11 cellular contexts compared by ENCODE assay signal in the genomic region with DNA sequence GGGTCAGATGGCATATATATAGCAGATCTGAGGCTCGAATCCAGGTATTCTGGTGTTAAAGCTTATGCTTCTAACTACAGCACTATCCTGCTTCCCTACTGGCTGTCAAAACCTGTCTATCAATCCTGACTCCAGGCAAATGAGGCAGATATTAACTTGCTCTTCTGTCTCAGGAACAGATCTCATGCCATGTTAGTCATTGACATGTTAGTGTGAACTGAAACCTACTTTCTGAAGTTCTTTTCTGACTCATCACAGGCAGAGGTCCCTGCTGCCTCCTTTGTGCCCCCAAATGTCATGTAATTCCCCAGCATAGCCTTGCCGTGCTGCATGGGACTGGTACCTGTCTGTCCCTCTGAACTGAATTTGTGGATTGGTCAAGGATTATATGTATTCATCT.
DNase-seq lines count a peak whose midpoint lies in the region; ATAC-seq lines count a peak whose summit lies in the region.
"Had no signal": no experiment of that assay in that cellular context is flagged by ENCODE, and none has a peak within 500 bp of the region (broad histone marks: within the 10 kb centered on the region; RNA-seq: fewer than 3 reads in every experiment).

No MANE protein-coding gene starts in this region.

- H3K23ac ChIP-seq in neuronal stem cell (ENCODE audit: low read depth, low read length, poor library complexity), result no peak overlapping the region

- DNase-seq in activated CD4-positive, alpha-beta memory T cell treated with anti-CD3 and anti-CD28 coated beads for 36 hours, result peak; percentile 22
- DNase-seq in activated CD4-positive, alpha-beta memory T cell treated with anti-CD3 and anti-CD28 coated beads, Interleukin-2, amount 10 ng/mL, durations not matched to agents 7 days and 5 days, result no peak
- DNase-seq in HCEC 1CT, result peak; percentile 37
- peak; percentile 10 for DNase-seq in T-helper 2 cell treated with Interferon-gamma antibody and Interleukin-4, amounts not matched to agents 5 μg/mL and 100 μg/mL, for 36 hours (ENCODE audit: low spot score)
- peak; percentile 12 for DNase-seq in sciatic nerve (ENCODE audit: low spot score)
- no peak for DNase-seq in activated effector memory CD4-positive, alpha-beta T cell treated with Interleukin-2 at 50 U/mL for 16 hours
- DNase-seq in neuronal stem cell (ENCODE audit: low spot score), result no peak
- DNase-seq in T-cell, result no peak
- DNase-seq: activated CD4-positive, alpha-beta T cell treated with anti-CD3 and anti-CD28 coated beads, Interleukin-2, amount 50 U/mL, for 4 hours; Peyer's patch had no signal

- H4K8ac ChIP-seq in neuronal stem cell (ENCODE audit: low read depth, low read length), result no peak overlapping the region

- H3K4me1 Mint-ChIP-seq in activated CD4-positive, alpha-beta memory T cell treated with anti-CD3 and anti-CD28 coated beads for 36 hours (ENCODE audit: low read depth), result peaks cover 13% of the 10 kb centered on the region
- H3K4me1 Mint-ChIP-seq in activated CD4-positive, alpha-beta memory T cell treated with anti-CD3 and anti-CD28 coated beads, Interleukin-2, amount 10 ng/mL, durations not matched to agents 7 days and 5 days, result peaks cover 9% of the 10 kb centered on the region
- H3K4me1 Mint-ChIP-seq in T-helper 2 cell treated with Interferon-gamma antibody and Interleukin-4, amounts not matched to agents 5 μg/mL and 100 μg/mL, for 36 hours (ENCODE audit: low read depth), result peaks cover 6% of the 10 kb centered on the region
- peaks cover 0 to 2% (median 0%) of the 10 kb centered on the region in 3 donors for H3K4me1 Mint-ChIP-seq in T-cell
- H3K4me1 Mint-ChIP-seq: brain had no signal

- WGBS in neuronal stem cell (ENCODE audit: extremely low coverage in 2 of 2, insufficient read length in 2 of 2, insufficient replicate concordance in 1 of 2), 2 donors, result no CpG with 5 or more reads among the region's 2 CpGs

- H2AK5ac ChIP-seq in neuronal stem cell (ENCODE audit: low read depth, low read length), result no peak overlapping the region

- ATAC-seq in sciatic nerve (no peak), T-cell (replicated peaks in 1 of 4) (no peak)

- H3K27ac ChIP-seq in neuronal stem cell (replicated peaks; ENCODE audit: low read length), result no peak overlapping the region
- H3K27ac ChIP-seq: Peyer's patch had no signal

- no peak overlapping the region for H2BK5ac ChIP-seq in neuronal stem cell (ENCODE audit: low read length)

- H3K4me3 Mint-ChIP-seq in activated CD4-positive, alpha-beta memory T cell treated with anti-CD3 and anti-CD28 coated beads for 36 hours, result no peak overlapping the region
- H3K4me3 Mint-ChIP-seq in activated CD4-positive, alpha-beta memory T cell treated with anti-CD3 and anti-CD28 coated beads, Interleukin-2, amount 10 ng/mL, durations not matched to agents 7 days and 5 days, result no peak overlapping the region
- H3K4me3 Mint-ChIP-seq in T-helper 2 cell treated with Interferon-gamma antibody and Interleukin-4, amounts not matched to agents 5 μg/mL and 100 μg/mL, for 36 hours, result no peak overlapping the region
- no peak overlapping the region for H3K4me3 Mint-ChIP-seq in T-cell
- H3K4me3 Mint-ChIP-seq: brain had no signal

- H3K4me2 ChIP-seq in neuronal stem cell (ENCODE audit: insufficient read depth, low read length, poor library complexity, severe bottlenecking), result no peak overlapping the region

- H2AFZ ChIP-seq in neuronal stem cell (ENCODE audit: low read length), result no peak overlapping the region

- POLR2A ChIA-PET in activated CD4-positive, alpha-beta memory T cell treated with anti-CD3 and anti-CD28 coated beads for 36 hours (lab: Charles Lee), result no interaction called here
- POLR2A ChIA-PET in activated CD4-positive, alpha-beta memory T cell treated with anti-CD3 and anti-CD28 coated beads, Interleukin-2, amount 10 ng/mL, durations not matched to agents 7 days and 5 days (lab: Charles Lee), result no interaction called here
- POLR2A ChIA-PET in T-cell (lab: Charles Lee), result interaction anchor here in 1 of 2 donors (0.5 kb wide), 1 partner anchor 362 kb away, joined by 3 read pairs; no protein-coding TSS in a partner anchor

- H3K4ac ChIP-seq in neuronal stem cell (ENCODE audit: low read length), result no peak overlapping the region

- H2BK15ac ChIP-seq in neuronal stem cell (ENCODE audit: low read length), result no peak overlapping the region

- peaks cover 3% of the 10 kb centered on the region for H3K27me3 Mint-ChIP-seq in activated CD4-positive, alpha-beta memory T cell treated with anti-CD3 and anti-CD28 coated beads for 36 hours
- H3K27me3 Mint-ChIP-seq in activated CD4-positive, alpha-beta memory T cell treated with anti-CD3 and anti-CD28 coated beads, Interleukin-2, amount 10 ng/mL, durations not matched to agents 7 days and 5 days, result peaks cover 4% of the 10 kb centered on the region
- H3K27me3 Mint-ChIP-seq in T-helper 2 cell treated with Interferon-gamma antibody and Interleukin-4, amounts not matched to agents 5 μg/mL and 100 μg/mL, for 36 hours (ENCODE audit: low read depth), result no peaks in the 10 kb centered on the region
- H3K27me3 Mint-ChIP-seq in T-cell, result peaks cover 0 to 6% of the 10 kb centered on the region in 2 donors

- no peak overlapping the region for H3K14ac ChIP-seq in neuronal stem cell (ENCODE audit: low read length)

- no peaks in the 10 kb centered on the region for H3K79me1 ChIP-seq in neuronal stem cell (ENCODE audit: low read depth, low read length)

- intact Hi-C loops in activated CD4-positive, alpha-beta memory T cell treated with anti-CD3 and anti-CD28 coated beads for 36 hours (cut with micrococcal nuclease), result no loop called here
- intact Hi-C loops in sciatic nerve (cut with DNase I), result loop anchor here (10.0 kb wide), 1 partner anchor 374 kb away; no protein-coding TSS in a partner anchor

- H3K27ac Mint-ChIP-seq in activated CD4-positive, alpha-beta memory T cell treated with anti-CD3 and anti-CD28 coated beads for 36 hours, result no peak overlapping the region
- no peak overlapping the region for H3K27ac Mint-ChIP-seq in activated CD4-positive, alpha-beta memory T cell treated with anti-CD3 and anti-CD28 coated beads, Interleukin-2, amount 10 ng/mL, durations not matched to agents 7 days and 5 days
- H3K27ac Mint-ChIP-seq in T-helper 2 cell treated with Interferon-gamma antibody and Interleukin-4, amounts not matched to agents 5 μg/mL and 100 μg/mL, for 36 hours, result no peak overlapping the region
- no peak overlapping the region for H3K27ac Mint-ChIP-seq in T-cell
- H3K27ac Mint-ChIP-seq: brain had no signal

- no peak overlapping the region for H3K4me3 ChIP-seq in neuronal stem cell (ENCODE audit: low read length in 2 of 2)
- H3K4me3 ChIP-seq: Peyer's patch had no signal

- H3K4me1 ChIP-seq in neuronal stem cell (ENCODE audit: control insufficient read depth in 2 of 2, insufficient read depth in 1 of 2, low read depth in 1 of 2, low read length in 2 of 2), result peaks cover 2 to 6% of the 10 kb centered on the region in 2 donors

- no peak overlapping the region for H3K9ac ChIP-seq in neuronal stem cell (ENCODE audit: low read depth, low read length, poor library complexity)

- no peaks in the 10 kb centered on the region for H3K36me3 Mint-ChIP-seq in activated CD4-positive, alpha-beta memory T cell treated with anti-CD3 and anti-CD28 coated beads for 36 hours
- H3K36me3 Mint-ChIP-seq in activated CD4-positive, alpha-beta memory T cell treated with anti-CD3 and anti-CD28 coated beads, Interleukin-2, amount 10 ng/mL, durations not matched to agents 7 days and 5 days (ENCODE audit: low read depth), result no peaks in the 10 kb centered on the region
- no peaks in the 10 kb centered on the region for H3K36me3 Mint-ChIP-seq in T-helper 2 cell treated with Interferon-gamma antibody and Interleukin-4, amounts not matched to agents 5 μg/mL and 100 μg/mL, for 36 hours (ENCODE audit: low read depth)
- H3K36me3 Mint-ChIP-seq in T-cell, result no peaks in the 10 kb centered on the region
- H3K36me3 Mint-ChIP-seq: brain had no signal

- H2BK12ac ChIP-seq in neuronal stem cell (ENCODE audit: low read length), result no peak overlapping the region

- peaks cover 0 to 2% of the 10 kb centered on the region in 2 donors for H3K9me3 ChIP-seq in neuronal stem cell (replicated peaks in 1 of 2; ENCODE audit: control insufficient read depth in 2 of 2, insufficient read depth in 1 of 2, low read depth in 1 of 2, low read length in 2 of 2)
- H3K9me3 ChIP-seq: Peyer's patch had no signal

- H3K9me3 Mint-ChIP-seq in activated CD4-positive, alpha-beta memory T cell treated with anti-CD3 and anti-CD28 coated beads for 36 hours, result peaks cover 9% of the 10 kb centered on the region
- peaks cover 4% of the 10 kb centered on the region for H3K9me3 Mint-ChIP-seq in activated CD4-positive, alpha-beta memory T cell treated with anti-CD3 and anti-CD28 coated beads, Interleukin-2, amount 10 ng/mL, durations not matched to agents 7 days and 5 days
- peaks cover 11% of the 10 kb centered on the region for H3K9me3 Mint-ChIP-seq in T-helper 2 cell treated with Interferon-gamma antibody and Interleukin-4, amounts not matched to agents 5 μg/mL and 100 μg/mL, for 36 hours
- peaks cover 0 to 5% (median 0%) of the 10 kb centered on the region in 3 donors for H3K9me3 Mint-ChIP-seq in T-cell

- H3K36me3 ChIP-seq in neuronal stem cell (replicated peaks in 1 of 2; ENCODE audit: control insufficient read depth in 2 of 2, insufficient read depth in 2 of 2, low read length in 2 of 2), result no peaks in the 10 kb centered on the region
- H3K36me3 ChIP-seq: Peyer's patch had no signal

- CTCF ChIA-PET in activated CD4-positive, alpha-beta memory T cell treated with anti-CD3 and anti-CD28 coated beads for 36 hours (lab: Charles Lee), result interaction anchor here (1.2 to 1.3 kb wide), 2 partner anchors 37 to 299 kb away, joined by 3 read pairs; no protein-coding TSS in a partner anchor
- CTCF ChIA-PET in activated CD4-positive, alpha-beta memory T cell treated with anti-CD3 and anti-CD28 coated beads, Interleukin-2, amount 10 ng/mL, durations not matched to agents 7 days and 5 days (lab: Charles Lee), result no interaction called here
- CTCF ChIA-PET in T-cell (lab: Charles Lee), result interaction anchor here (0.5 to 0.7 kb wide), 3 partner anchors 460 to 1873 kb away, joined by 3 to 5 read pairs (median 3); no protein-coding TSS in a partner anchor

- no peak overlapping the region for H4K91ac ChIP-seq in neuronal stem cell (ENCODE audit: low read depth, low read length, poor library complexity)

- H3K18ac ChIP-seq in neuronal stem cell (ENCODE audit: low read length), result no peak overlapping the region

- no peak overlapping the region for H2BK120ac ChIP-seq in neuronal stem cell (ENCODE audit: low read depth, low read length)

- peaks cover 0 to 9% (median 0%) of the 10 kb centered on the region in 3 experiments for H3K27me3 ChIP-seq in neuronal stem cell (ENCODE audit: control insufficient read depth in 3 of 3, insufficient read depth in 3 of 3, low read depth in 1 of 3, low read length in 3 of 3)
- H3K27me3 ChIP-seq: Peyer's patch had no signal

Comparison
In these comparisons a context has a peak if more than half of its experiments do, and no peak if none do; other contexts are left out.
1. DNase-seq: peak in activated CD4-positive, alpha-beta memory T cell treated with anti-CD3 and anti-CD28 coated beads for 36 hours (single experiment), HCEC 1CT (single experiment), T-helper 2 cell treated with Interferon-gamma antibody and Interleukin-4, amounts not matched to agents 5 μg/mL and 100 μg/mL, for 36 hours (single experiment) and sciatic nerve (single experiment); none in activated CD4-positive, alpha-beta memory T cell treated with anti-CD3 and anti-CD28 coated beads, Interleukin-2, amount 10 ng/mL, durations not matched to agents 7 days and 5 days (single experiment), activated effector memory CD4-positive, alpha-beta T cell treated with Interleukin-2 at 50 U/mL for 16 hours (single experiment), neuronal stem cell (single experiment) and T-cell (0 of 34).